1 cellular context compared by ENCODE assay signal in genomic region chr19:23686622-23687423, GRCh38.
A peak's percentile ranks its signal among the peaks of the same experiment; 100 is the strongest.
TF ChIP-seq lines count a peak whose summit lies in the region.

Gene ZNF675 (minus strand): TSS chr19:23687212. CDS start chr19:23687033, 179 bp downstream.

TF ChIP-seq in GM12878, 131 proteins besides CTCF, POLR2A, EP300 and RAD21 (continued from another document and continues in another):
- no peak for TF ChIP-seq BMI1 (IDR thresholded peaks at IDR 0.05; ENCODE audit: borderline replicate concordance)
- no peak for TF ChIP-seq E4F1 (IDR thresholded peaks at IDR 0.05; ENCODE audit: borderline replicate concordance, partially characterized antibody)
- TF ChIP-seq YBX1 (IDR thresholded peaks at IDR 0.05): no peak
- no peak for TF ChIP-seq RBBP5 (conservative IDR thresholded peaks at IDR 0.05)
- TF ChIP-seq SRF (IDR thresholded peaks at IDR 0.05; ENCODE audit: low read depth in 2 of 2, low read length in 2 of 2): no peak
- no peak for TF ChIP-seq SIX5 (IDR thresholded peaks at IDR 0.05; ENCODE audit: low read depth, low read length, severe bottlenecking)
- TF ChIP-seq ZNF687 (IDR thresholded peaks at IDR 0.05): no peak
- TF ChIP-seq MAX (IDR thresholded peaks at IDR 0.05; ENCODE audit: low read depth, low read length): peak; percentile 17; the same call in 1 of the 2 replicates
- peak; percentile 10 for TF ChIP-seq RELA (IDR thresholded peaks at IDR 0.05; ENCODE audit: borderline replicate concordance, partially characterized antibody)
- no peak for TF ChIP-seq SREBF2 (IDR thresholded peaks at IDR 0.05; ENCODE audit: low read length)
- peak; percentile 90 for TF ChIP-seq PBX3 (IDR thresholded peaks at IDR 0.05; ENCODE audit: insufficient replicate concordance, low read depth, low read length)
- no peak for TF ChIP-seq NFXL1 (IDR thresholded peaks at IDR 0.05; ENCODE audit: borderline replicate concordance)
- TF ChIP-seq LARP7 (IDR thresholded peaks at IDR 0.05): peak; percentile 40; the same call in 1 of the 2 replicates
- TF ChIP-seq EZH2 (IDR thresholded peaks at IDR 0.05; ENCODE audit: borderline replicate concordance, control insufficient read depth, low read depth, low read length): no peak
- no peak for TF ChIP-seq CHD4 (IDR thresholded peaks at IDR 0.05)
- TF ChIP-seq IKZF2 (IDR thresholded peaks at IDR 0.05): peak; percentile 17 to 39; a peak in 1 of 4 replicates
- TF ChIP-seq CHD2 (IDR thresholded peaks at IDR 0.05; ENCODE audit: borderline replicate concordance, low read depth, low read length): no peak; the same call in 1 of the 2 replicates
- no peak for TF ChIP-seq SREBF1 (IDR thresholded peaks at IDR 0.05; ENCODE audit: low read length)
- peak; percentile 46; the same call in 1 of the 2 replicates for TF ChIP-seq NBN (IDR thresholded peaks at IDR 0.05)
- no peak for TF ChIP-seq MEF2A (IDR thresholded peaks at IDR 0.05; ENCODE audit: insufficient read depth, low read depth, low read length)
- no peak for TF ChIP-seq ZSCAN29 (IDR thresholded peaks at IDR 0.05)
- TF ChIP-seq MLLT1 (IDR thresholded peaks at IDR 0.05): 0 out of 2 replicates have a peak, but pooled peaks have one; percentile 25
- 0 out of 2 replicates have a peak, but pooled peaks have one; percentile 56 for TF ChIP-seq SMAD5 (IDR thresholded peaks at IDR 0.05; ENCODE audit: low read depth)
- TF ChIP-seq TAF1 (IDR thresholded peaks at IDR 0.05; ENCODE audit: borderline replicate concordance, low read depth, low read length): peak; percentile 83; the same call in 1 of the 2 replicates
- TF ChIP-seq SUZ12 (IDR thresholded peaks at IDR 0.05; ENCODE audit: unreplicated experiment): no peak
- TF ChIP-seq PAX5 (IDR thresholded peaks at IDR 0.05; ENCODE audit: borderline replicate concordance, low read depth, low read length): no peak
- TF ChIP-seq ATF7 (IDR thresholded peaks at IDR 0.05; ENCODE audit: low read depth): no peak
- TF ChIP-seq ESRRA (IDR thresholded peaks at IDR 0.05; ENCODE audit: low read length): no peak
- no peak for TF ChIP-seq JUND (IDR thresholded peaks at IDR 0.05; ENCODE audit: low read depth, low read length)
- TF ChIP-seq ZNF384 (IDR thresholded peaks at IDR 0.05; ENCODE audit: borderline replicate concordance, low read depth, low read length): no peak
- no peak for TF ChIP-seq NR2C2 (IDR thresholded peaks at IDR 0.05; ENCODE audit: borderline replicate concordance, control insufficient read depth, insufficient read length, low read depth)
- TF ChIP-seq ZBTB40 (IDR thresholded peaks at IDR 0.05; ENCODE audit: borderline replicate concordance): no peak
- peak; percentile 31; the same call in 1 of the 3 replicates for TF ChIP-seq POU2F2 (IDR thresholded peaks at IDR 0.05; ENCODE audit: borderline replicate concordance, low read depth, low read length)
- peak; percentile 44; the same call in 1 of the 2 replicates for TF ChIP-seq MXI1 (IDR thresholded peaks at IDR 0.05; ENCODE audit: low read depth, low read length)
- TF ChIP-seq CEBPZ (IDR thresholded peaks at IDR 0.05; ENCODE audit: low read depth, low read length): no peak
- TF ChIP-seq RUNX3 (IDR thresholded peaks at IDR 0.05; ENCODE audit: low read length): no peak
- peak; percentile 93 for TF ChIP-seq YY1 (IDR thresholded peaks at IDR 0.05; ENCODE audit: low read depth, low read length)
- TF ChIP-seq BACH1 (IDR thresholded peaks at IDR 0.05; ENCODE audit: borderline replicate concordance): no peak
- no peak for TF ChIP-seq IRF4 (IDR thresholded peaks at IDR 0.05; ENCODE audit: low read depth, low read length)
- peak; percentile 87 for TF ChIP-seq SPI1 (IDR thresholded peaks at IDR 0.05; ENCODE audit: borderline replicate concordance, insufficient read depth, low read depth, low read length)
- TF ChIP-seq POLR2AphosphoS2 (IDR thresholded peaks at IDR 0.05; ENCODE audit: low read depth, low read length): no peak; the same call in 1 of the 2 replicates
- TF ChIP-seq E2F8 (IDR thresholded peaks at IDR 0.05; ENCODE audit: low read depth, partially characterized antibody): no peak
- TF ChIP-seq JUNB (IDR thresholded peaks at IDR 0.05): no peak
